In genomic region chr2:239566995-239567580, GRCh38 we compare ENCODE assay signal across 18 cellular contexts.
"Had no signal": no experiment of that assay in that cellular context is flagged by ENCODE, and none has a peak within 500 bp of the region (broad histone marks: within the 10 kb centered on the region; RNA-seq: fewer than 3 reads in every experiment).

No MANE protein-coding gene starts in this region.

- H3K36me3 Mint-ChIP-seq: immature natural killer cell; mesothelial cell of epicardium; stimulated activated effector memory CD8-positive, alpha-beta T cell treated with anti-CD3 and anti-CD28 coated beads, Interleukin-12 subunit alpha, Interleukin-12 subunit beta, amount 100 ng/mL, for 72 hours; type B pancreatic cell had no signal

- H3K4me1 ChIP-seq: esophagus muscularis mucosa, gastrocnemius medialis, right atrium auricular region, sigmoid colon, uterus had no signal

- H3K27ac ChIP-seq: epithelial cell of prostate, esophagus muscularis mucosa, gastrocnemius medialis, right atrium auricular region, sigmoid colon, suprapubic skin, thyroid gland, uterus had no signal

- H3K9me3 Mint-ChIP-seq: central memory CD8-positive, alpha-beta T cell; effector memory CD8-positive, alpha-beta T cell; immature natural killer cell; mesothelial cell of epicardium; stimulated activated effector memory CD8-positive, alpha-beta T cell treated with anti-CD3 and anti-CD28 coated beads, Interleukin-12 subunit alpha, Interleukin-12 subunit beta, amount 100 ng/mL, for 72 hours had no signal

- ATAC-seq: effector memory CD8-positive, alpha-beta T cell; gastrocnemius medialis; stimulated activated effector memory CD8-positive, alpha-beta T cell treated with anti-CD3 and anti-CD28 coated beads, Interleukin-12 subunit alpha, Interleukin-12 subunit beta, amount 100 ng/mL, for 72 hours; stimulated activated naive CD8-positive, alpha-beta T cell treated with anti-CD3 and anti-CD28 coated beads, Interleukin-15, Interleukin-2, amounts not matched to agents 100 U/mL and 50 U/mL, for 24 hours had no signal

- H3K9me3 ChIP-seq: esophagus muscularis mucosa, gastrocnemius medialis, right atrium auricular region, sigmoid colon, suprapubic skin, thyroid gland, uterus had no signal

- DNase-seq: effector memory CD8-positive, alpha-beta T cell; gastrocnemius medialis; immature natural killer cell; small intestine; stimulated activated CD4-positive, alpha-beta T cell treated with anti-CD3 and anti-CD28 coated beads, Interleukin-4, amount 100 ng/mL, for 1 hour; stimulated activated CD8-positive, alpha-beta memory T cell treated with anti-CD3 and anti-CD28 coated beads, Interleukin-4, amount 100 ng/mL, for 48 hours; stimulated activated naive CD8-positive, alpha-beta T cell treated with anti-CD3 and anti-CD28 coated beads, Interleukin-15, Interleukin-2, amounts not matched to agents 100 U/mL and 50 U/mL, for 24 hours; thyroid gland; uterus had no signal

- H3K36me3 ChIP-seq: esophagus muscularis mucosa, gastrocnemius medialis, right atrium auricular region, sigmoid colon, suprapubic skin, thyroid gland, uterus had no signal

- H3K27ac Mint-ChIP-seq: effector memory CD8-positive, alpha-beta T cell; immature natural killer cell; mesothelial cell of epicardium; stimulated activated effector memory CD8-positive, alpha-beta T cell treated with anti-CD3 and anti-CD28 coated beads, Interleukin-12 subunit alpha, Interleukin-12 subunit beta, amount 100 ng/mL, for 72 hours; type B pancreatic cell had no signal

- H3K4me3 ChIP-seq: esophagus muscularis mucosa, gastrocnemius medialis, right atrium auricular region, sigmoid colon, suprapubic skin, thyroid gland, uterus had no signal

- H3K27me3 ChIP-seq: esophagus muscularis mucosa, gastrocnemius medialis, right atrium auricular region, sigmoid colon, suprapubic skin, thyroid gland, uterus had no signal

- H3K4me3 Mint-ChIP-seq: central memory CD8-positive, alpha-beta T cell; effector memory CD8-positive, alpha-beta T cell; immature natural killer cell; mesothelial cell of epicardium; stimulated activated effector memory CD8-positive, alpha-beta T cell treated with anti-CD3 and anti-CD28 coated beads, Interleukin-12 subunit alpha, Interleukin-12 subunit beta, amount 100 ng/mL, for 72 hours; type B pancreatic cell had no signal

- H3K4me1 Mint-ChIP-seq: central memory CD8-positive, alpha-beta T cell; immature natural killer cell had no signal
